In the genomic region with DNA sequence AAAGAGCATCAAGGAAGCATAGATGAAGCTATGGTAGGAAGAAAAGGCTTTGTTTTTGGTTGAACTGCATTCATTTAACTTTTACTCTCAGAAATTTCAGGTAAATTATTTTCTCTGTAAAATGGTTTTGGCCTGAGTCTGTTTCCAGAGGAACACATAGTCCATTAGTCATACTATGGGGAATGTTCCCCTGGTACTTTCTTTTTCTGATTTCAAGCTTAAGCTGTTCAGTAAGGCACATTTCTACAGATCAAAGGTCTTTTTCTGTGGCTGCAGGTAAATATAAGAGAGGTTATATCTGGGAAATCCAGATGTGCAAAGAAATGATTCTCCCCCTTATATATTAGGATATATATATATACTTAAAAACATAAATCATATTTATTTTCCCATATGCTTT, we compare ENCODE assay signal across 22 cellular contexts.
"Had no signal": no experiment of that assay in that cellular context is flagged by ENCODE, and none has a peak within 500 bp of the region (broad histone marks: within the 10 kb centered on the region; RNA-seq: fewer than 3 reads in every experiment).

No MANE protein-coding gene starts in this region.

- H3K4me3 ChIP-seq: body of pancreas, dorsolateral prefrontal cortex, left ventricle myocardium inferior, mucosa of descending colon, prostate gland, tibial nerve, uterus had no signal

- H3K27ac ChIP-seq: body of pancreas, dorsolateral prefrontal cortex, left ventricle myocardium inferior, prostate gland, tibial nerve, uterus had no signal

- H3K4me1 ChIP-seq: body of pancreas, left ventricle myocardium inferior, prostate gland, tibial nerve, uterus had no signal

- H3K9me3 ChIP-seq: body of pancreas, left ventricle myocardium inferior, mucosa of descending colon, prostate gland, tibial nerve, uterus had no signal

- DNase-seq: activated CD8-positive, alpha-beta memory T cell treated with anti-CD3 and anti-CD28 coated beads for 24 hours; activated CD8-positive, alpha-beta memory T cell treated with anti-CD3 and anti-CD28 coated beads, Interleukin-2, amount 50 U/mL, for 48 hours; activated effector memory CD4-positive, alpha-beta T cell treated with Interleukin-2 at 50 U/mL for 16 hours; activated naive CD4-positive, alpha-beta T cell treated with anti-CD3 and anti-CD28 coated beads, Interleukin-2, amount 50 U/mL, for 16 hours; activated T-cell treated with anti-CD3 and anti-CD28 coated beads, Interleukin-2, amount 50 U/mL, for 48 hours; amniotic stem cell; body of pancreas; caudate nucleus; dorsolateral prefrontal cortex; foreskin melanocyte; kidney; left ventricle myocardium inferior; mucosa of descending colon; naive B cell; right cardiac atrium; small intestine; stimulated activated CD4-positive, alpha-beta T cell treated with anti-CD3 and anti-CD28 coated beads, Interleukin-15, amount 100 ng/mL, for 24 hours; stimulated activated CD4-positive, alpha-beta T cell treated with anti-CD3 and anti-CD28 coated beads, Interleukin-2, amount 100 ng/mL, for 48 hours; uterus had no signal

- H3K36me3 ChIP-seq: left ventricle myocardium inferior, prostate gland, tibial nerve, uterus had no signal

- H3K27me3 ChIP-seq: body of pancreas, dorsolateral prefrontal cortex, tibial nerve, uterus had no signal

- ATAC-seq: activated CD4-positive, CD25-positive, alpha-beta regulatory T cell treated with anti-CD3 and anti-CD28 coated beads, Interleukin-2, amount 50 U/mL, for 24 hours; body of pancreas; mucosa of descending colon; right cardiac atrium had no signal
